In genomic region chr9:4661165-4662095, GRCh38 we compare ENCODE assay signal across 8 cellular contexts. TPM values are rescaled to one million over a fixed set of nuclear protein-coding genes. Genes with fewer than 3 reads are reported as not detected.
A peak's percentile ranks its signal among the peaks of the same experiment; 100 is the strongest.
DNase-seq lines count a peak whose midpoint lies in the region; ATAC-seq and TF ChIP-seq lines count a peak whose summit lies in the region.

No MANE protein-coding gene starts in this region.

- no peak overlapping the region for H2AFZ ChIP-seq in trophoblast cell (ENCODE audit: insufficient read depth, low read length, poor library complexity)

- no peak overlapping the region for H3K9ac ChIP-seq in trophoblast cell (ENCODE audit: low read length)

- peaks cover 25% of the 10 kb centered on the region for H3K27me3 Mint-ChIP-seq in activated naive CD4-positive, alpha-beta T cell treated with anti-CD3 and anti-CD28 coated beads, Interleukin-2, amount 10 ng/mL, durations not matched to agents 7 days and 5 days

- no peak overlapping the region for H4K12ac ChIP-seq in trophoblast cell (ENCODE audit: low read depth, low read length)

- H3K9me3 ChIP-seq in SJSA1 (replicated peaks): no peaks in the 10 kb centered on the region
- no peaks in the 10 kb centered on the region for H3K9me3 ChIP-seq in trophoblast cell (ENCODE audit: insufficient read depth, low read depth, low read length)
- no peaks in the 10 kb centered on the region for H3K9me3 ChIP-seq in mucosa of descending colon

- H3K14ac ChIP-seq in trophoblast cell (ENCODE audit: low read length): no peak overlapping the region

- H3K4me1 ChIP-seq in SJSA1 (replicated peaks) (peaks cover 19% of the 10 kb centered on the region), trophoblast cell (ENCODE audit: control insufficient read depth in 1 of 2, insufficient read depth in 2 of 2, low read length in 2 of 2) (peaks cover 7 to 8% of the 10 kb centered on the region in 2 experiments), mucosa of descending colon (ENCODE audit: low read depth) (peaks cover 17% of the 10 kb centered on the region)

- H2BK120ac ChIP-seq in trophoblast cell (ENCODE audit: insufficient read depth, low read length, poor library complexity): no peak overlapping the region

- peak overlapping the region; percentile 81 for H3K4me2 ChIP-seq in trophoblast cell (ENCODE audit: low read length)

- no peak overlapping the region for H2BK5ac ChIP-seq in trophoblast cell (ENCODE audit: low read depth, low read length, poor library complexity)

- intact Hi-C loops in mucosa of descending colon (cut with DNase I, micrococcal nuclease): no loop called here

- H3K18ac ChIP-seq in trophoblast cell (ENCODE audit: low read length): no peak overlapping the region

- H3K36me3 ChIP-seq in SJSA1 (no peaks in the 10 kb centered on the region), trophoblast cell (ENCODE audit: control insufficient read depth in 1 of 2, insufficient read depth in 2 of 2, low read length in 2 of 2) (no peaks in the 10 kb centered on the region), mucosa of descending colon (ENCODE audit: low read depth) (no peaks in the 10 kb centered on the region)

- peak overlapping the region; percentile 70 for H3K4me3 ChIP-seq in SJSA1
- no peak overlapping the region for H3K4me3 ChIP-seq in trophoblast cell (ENCODE audit: low read depth, low read length)
- H3K4me3 ChIP-seq in mucosa of descending colon: no peak overlapping the region

- DNase-seq in activated naive CD4-positive, alpha-beta T cell treated with anti-CD3 and anti-CD28 coated beads, Interleukin-2, amount 10 ng/mL, durations not matched to agents 7 days and 5 days: no peak
- DNase-seq in activated naive CD4-positive, alpha-beta T cell treated with anti-CD3 and anti-CD28 coated beads, Interleukin-2, amount 50 U/mL, for 16 hours: no peak
- DNase-seq in SJSA1 (ENCODE audit: low read depth in 1 of 2, low spot score in 2 of 2) (no peak), epithelial cell of prostate (ENCODE audit: low read depth, low spot score) (no peak), trophoblast cell (peak; percentile 35 to 89), NCI-H1436 treated with DMSO at 0.1 percent for 48 hours (lab: John Stamatoyannopoulos, UW) (no peak), mucosa of descending colon (no peak), foreskin melanocyte (no peak)

- H2AK5ac ChIP-seq in trophoblast cell (ENCODE audit: low read length): no peak overlapping the region

- no CpG with 5 or more reads among the region's 7 CpGs for WGBS in trophoblast cell (ENCODE audit: extremely low coverage, insufficient coverage, insufficient read length)

- no peak overlapping the region for H2BK12ac ChIP-seq in trophoblast cell (ENCODE audit: low read length)

- H3K23ac ChIP-seq in trophoblast cell (ENCODE audit: low read length): no peak overlapping the region

- H3K79me1 ChIP-seq in trophoblast cell (ENCODE audit: low read length): peaks cover 5% of the 10 kb centered on the region

- H3K36me3 Mint-ChIP-seq in activated naive CD4-positive, alpha-beta T cell treated with anti-CD3 and anti-CD28 coated beads, Interleukin-2, amount 10 ng/mL, durations not matched to agents 7 days and 5 days: peaks cover 8% of the 10 kb centered on the region

- H3K4me3 Mint-ChIP-seq in activated naive CD4-positive, alpha-beta T cell treated with anti-CD3 and anti-CD28 coated beads, Interleukin-2, amount 10 ng/mL, durations not matched to agents 7 days and 5 days: peak overlapping the region; percentile 84

- H3K27ac Mint-ChIP-seq in activated naive CD4-positive, alpha-beta T cell treated with anti-CD3 and anti-CD28 coated beads, Interleukin-2, amount 10 ng/mL, durations not matched to agents 7 days and 5 days: peak overlapping the region; percentile 88

- H3K4me1 Mint-ChIP-seq in activated naive CD4-positive, alpha-beta T cell treated with anti-CD3 and anti-CD28 coated beads, Interleukin-2, amount 10 ng/mL, durations not matched to agents 7 days and 5 days: peaks cover 55% of the 10 kb centered on the region

- H3K27ac ChIP-seq in SJSA1 (no peak overlapping the region), epithelial cell of prostate (peak overlapping the region; percentile 75), trophoblast cell (ENCODE audit: low read depth, low read length) (no peak overlapping the region)

- H3K9me3 Mint-ChIP-seq in activated naive CD4-positive, alpha-beta T cell treated with anti-CD3 and anti-CD28 coated beads, Interleukin-2, amount 10 ng/mL, durations not matched to agents 7 days and 5 days: no peaks in the 10 kb centered on the region

- no peak overlapping the region for H3K4ac ChIP-seq in trophoblast cell (ENCODE audit: low read depth, low read length)

- no peak overlapping the region for H4K8ac ChIP-seq in trophoblast cell (ENCODE audit: low read depth, low read length)

- no peaks in the 10 kb centered on the region for H3K27me3 ChIP-seq in SJSA1 (replicated peaks)
- H3K27me3 ChIP-seq in trophoblast cell (ENCODE audit: insufficient read depth, low read length): no peaks in the 10 kb centered on the region

- no peak for ATAC-seq in mucosa of descending colon

- H3K79me2 ChIP-seq in trophoblast cell (ENCODE audit: control insufficient read depth, insufficient read depth, low read length, poor library complexity): peaks cover 6% of the 10 kb centered on the region

- H4K91ac ChIP-seq in trophoblast cell (ENCODE audit: low read depth, low read length): no peak overlapping the region

- CTCF ChIA-PET in activated naive CD4-positive, alpha-beta T cell treated with anti-CD3 and anti-CD28 coated beads, Interleukin-2, amount 10 ng/mL, durations not matched to agents 7 days and 5 days (lab: Charles Lee): interaction anchor here (0.6 to 1.4 kb wide), 3 partner anchors 21 to 140 kb away, joined by 3 to 8 read pairs (median 3); no protein-coding TSS in a partner anchor

- no peak for TF ChIP-seq CTCF in mucosa of descending colon (IDR thresholded peaks at IDR 0.05)

RNA-seq across cellular contexts. Expression of gene PLPP6, which starts 0.7 kb away (rescaled TPM):
- total RNA-seq in SJSA1 (2014; rRNA removed; shearing (Covaris generic)): 1.8 and 3.4 TPM in 2 replicates
- 6.4 and 6.7 TPM in 2 replicates for polyA plus RNA-seq in trophoblast cell (2013)
- total RNA-seq in mucosa of descending colon: 10 to 100 TPM in 2 of 3 donors, 1 to 10 TPM in 1; 9.5 to 21.5 (median 17.2) TPM

RNA-seq across cellular contexts. Expression of gene SPATA6L, which starts 4.8 kb away (rescaled TPM):
- total RNA-seq in SJSA1 (2014; rRNA removed; shearing (Covaris generic)): 0.13 TPM in 1 of 2 replicates, not detected in the other
- 1.3 and 1.7 TPM in 2 replicates for polyA plus RNA-seq in trophoblast cell (2013)
- 1 to 10 TPM; 4.5 to 4.9 (median 4.7) TPM for total RNA-seq in mucosa of descending colon

RNA-seq across cellular contexts. Expression of gene CDC37L1, which starts 17.9 kb away (rescaled TPM):
- total RNA-seq in SJSA1 (2014; rRNA removed; shearing (Covaris generic)): 4.8 and 12.6 TPM in 2 replicates
- polyA plus RNA-seq in trophoblast cell (2013): 7.7 and 8.3 TPM in 2 replicates
- total RNA-seq in mucosa of descending colon: 10 to 100 TPM; 11.1 to 27.1 (median 13.9) TPM

Comparison
In these comparisons a context has a peak if more than half of its experiments do, and no peak if none do; other contexts are left out.
1. DNase-seq: peak in trophoblast cell (2 of 2); none in activated naive CD4-positive, alpha-beta T cell treated with anti-CD3 and anti-CD28 coated beads, Interleukin-2, amount 10 ng/mL, durations not matched to agents 7 days and 5 days (single experiment), activated naive CD4-positive, alpha-beta T cell treated with anti-CD3 and anti-CD28 coated beads, Interleukin-2, amount 50 U/mL, for 16 hours (single experiment), SJSA1 (0 of 2), epithelial cell of prostate (single experiment), NCI-H1436 treated with DMSO at 0.1 percent for 48 hours (single experiment), mucosa of descending colon (0 of 3) and foreskin melanocyte (single experiment).